In the genomic region with DNA sequence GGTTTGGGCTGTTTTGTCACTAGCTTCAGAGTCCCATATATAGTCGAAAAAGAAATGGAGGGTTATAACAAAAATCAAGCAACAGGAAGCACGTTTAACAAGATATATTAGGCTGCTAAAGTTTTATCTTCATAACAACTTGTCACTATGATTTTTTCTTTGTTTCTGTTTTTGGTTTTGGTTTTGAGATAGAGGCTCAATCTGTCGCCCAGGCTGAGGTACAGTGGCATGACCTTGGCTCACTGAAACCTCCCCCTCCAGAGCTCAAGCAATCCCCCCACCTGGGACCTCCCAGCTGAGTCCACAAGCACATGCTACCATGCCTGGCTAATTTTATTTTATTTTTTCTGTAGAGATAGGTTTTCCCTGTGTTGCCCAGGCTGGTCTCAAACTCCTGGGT, we compare ENCODE assay signal across 1 cellular context.
A peak's percentile ranks its signal among the peaks of the same experiment; 100 is the strongest.
TF ChIP-seq lines count a peak whose summit lies in the region.

No MANE protein-coding gene starts in this region.

TF ChIP-seq in GM12878, 131 proteins besides CTCF, POLR2A, EP300 and RAD21 (continued from another document):
- TF ChIP-seq, protein P1, sequence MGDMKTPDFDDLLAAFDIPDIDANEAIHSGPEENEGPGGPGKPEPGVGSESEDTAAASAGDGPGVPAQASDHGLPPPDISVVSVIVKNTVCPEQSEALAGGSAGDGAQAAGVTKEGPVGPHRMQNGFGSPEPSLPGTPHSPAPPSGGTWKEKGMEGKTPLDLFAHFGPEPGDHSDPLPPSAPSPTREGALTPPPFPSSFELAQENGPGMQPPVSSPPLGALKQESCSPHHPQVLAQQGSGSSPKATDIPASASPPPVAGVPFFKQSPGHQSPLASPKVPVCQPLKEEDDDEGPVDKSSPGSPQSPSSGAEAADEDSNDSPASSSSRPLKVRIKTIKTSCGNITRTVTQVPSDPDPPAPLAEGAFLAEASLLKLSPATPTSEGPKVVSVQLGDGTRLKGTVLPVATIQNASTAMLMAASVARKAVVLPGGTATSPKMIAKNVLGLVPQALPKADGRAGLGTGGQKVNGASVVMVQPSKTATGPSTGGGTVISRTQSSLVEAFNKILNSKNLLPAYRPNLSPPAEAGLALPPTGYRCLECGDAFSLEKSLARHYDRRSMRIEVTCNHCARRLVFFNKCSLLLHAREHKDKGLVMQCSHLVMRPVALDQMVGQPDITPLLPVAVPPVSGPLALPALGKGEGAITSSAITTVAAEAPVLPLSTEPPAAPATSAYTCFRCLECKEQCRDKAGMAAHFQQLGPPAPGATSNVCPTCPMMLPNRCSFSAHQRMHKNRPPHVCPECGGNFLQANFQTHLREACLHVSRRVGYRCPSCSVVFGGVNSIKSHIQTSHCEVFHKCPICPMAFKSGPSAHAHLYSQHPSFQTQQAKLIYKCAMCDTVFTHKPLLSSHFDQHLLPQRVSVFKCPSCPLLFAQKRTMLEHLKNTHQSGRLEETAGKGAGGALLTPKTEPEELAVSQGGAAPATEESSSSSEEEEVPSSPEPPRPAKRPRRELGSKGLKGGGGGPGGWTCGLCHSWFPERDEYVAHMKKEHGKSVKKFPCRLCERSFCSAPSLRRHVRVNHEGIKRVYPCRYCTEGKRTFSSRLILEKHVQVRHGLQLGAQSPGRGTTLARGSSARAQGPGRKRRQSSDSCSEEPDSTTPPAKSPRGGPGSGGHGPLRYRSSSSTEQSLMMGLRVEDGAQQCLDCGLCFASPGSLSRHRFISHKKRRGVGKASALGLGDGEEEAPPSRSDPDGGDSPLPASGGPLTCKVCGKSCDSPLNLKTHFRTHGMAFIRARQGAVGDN (IDR thresholded peaks at IDR 0.05): 0 out of 2 replicates have a peak, but pooled peaks have one; percentile 50
- no peak for TF ChIP-seq CHD4 (IDR thresholded peaks at IDR 0.05)
- TF ChIP-seq, protein P2, sequence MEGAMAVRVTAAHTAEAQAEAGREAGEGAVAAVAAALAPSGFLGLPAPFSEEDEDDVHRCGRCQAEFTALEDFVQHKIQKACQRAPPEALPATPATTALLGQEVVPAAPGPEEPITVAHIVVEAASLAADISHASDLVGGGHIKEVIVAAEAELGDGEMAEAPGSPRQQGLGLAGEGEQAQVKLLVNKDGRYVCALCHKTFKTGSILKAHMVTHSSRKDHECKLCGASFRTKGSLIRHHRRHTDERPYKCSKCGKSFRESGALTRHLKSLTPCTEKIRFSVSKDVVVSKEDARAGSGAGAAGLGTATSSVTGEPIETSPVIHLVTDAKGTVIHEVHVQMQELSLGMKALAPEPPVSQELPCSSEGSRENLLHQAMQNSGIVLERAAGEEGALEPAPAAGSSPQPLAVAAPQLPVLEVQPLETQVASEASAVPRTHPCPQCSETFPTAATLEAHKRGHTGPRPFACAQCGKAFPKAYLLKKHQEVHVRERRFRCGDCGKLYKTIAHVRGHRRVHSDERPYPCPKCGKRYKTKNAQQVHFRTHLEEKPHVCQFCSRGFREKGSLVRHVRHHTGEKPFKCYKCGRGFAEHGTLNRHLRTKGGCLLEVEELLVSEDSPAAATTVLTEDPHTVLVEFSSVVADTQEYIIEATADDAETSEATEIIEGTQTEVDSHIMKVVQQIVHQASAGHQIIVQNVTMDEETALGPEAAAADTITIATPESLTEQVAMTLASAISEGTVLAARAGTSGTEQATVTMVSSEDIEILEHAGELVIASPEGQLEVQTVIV (IDR thresholded peaks at IDR 0.05; ENCODE audit: borderline replicate concordance, partially characterized antibody): no peak
- no peak for TF ChIP-seq CREM (IDR thresholded peaks at IDR 0.05; ENCODE audit: low read depth)
- TF ChIP-seq BHLHE40 (IDR thresholded peaks at IDR 0.05; ENCODE audit: borderline replicate concordance in 1 of 2, low read depth in 2 of 2, low read length in 1 of 2): 0 out of 4 replicates have a peak, but pooled peaks of 1 of the 2 experiments have one; percentile 6
- no peak for TF ChIP-seq ZNF622 (IDR thresholded peaks at IDR 0.05)
- TF ChIP-seq, protein P3, sequence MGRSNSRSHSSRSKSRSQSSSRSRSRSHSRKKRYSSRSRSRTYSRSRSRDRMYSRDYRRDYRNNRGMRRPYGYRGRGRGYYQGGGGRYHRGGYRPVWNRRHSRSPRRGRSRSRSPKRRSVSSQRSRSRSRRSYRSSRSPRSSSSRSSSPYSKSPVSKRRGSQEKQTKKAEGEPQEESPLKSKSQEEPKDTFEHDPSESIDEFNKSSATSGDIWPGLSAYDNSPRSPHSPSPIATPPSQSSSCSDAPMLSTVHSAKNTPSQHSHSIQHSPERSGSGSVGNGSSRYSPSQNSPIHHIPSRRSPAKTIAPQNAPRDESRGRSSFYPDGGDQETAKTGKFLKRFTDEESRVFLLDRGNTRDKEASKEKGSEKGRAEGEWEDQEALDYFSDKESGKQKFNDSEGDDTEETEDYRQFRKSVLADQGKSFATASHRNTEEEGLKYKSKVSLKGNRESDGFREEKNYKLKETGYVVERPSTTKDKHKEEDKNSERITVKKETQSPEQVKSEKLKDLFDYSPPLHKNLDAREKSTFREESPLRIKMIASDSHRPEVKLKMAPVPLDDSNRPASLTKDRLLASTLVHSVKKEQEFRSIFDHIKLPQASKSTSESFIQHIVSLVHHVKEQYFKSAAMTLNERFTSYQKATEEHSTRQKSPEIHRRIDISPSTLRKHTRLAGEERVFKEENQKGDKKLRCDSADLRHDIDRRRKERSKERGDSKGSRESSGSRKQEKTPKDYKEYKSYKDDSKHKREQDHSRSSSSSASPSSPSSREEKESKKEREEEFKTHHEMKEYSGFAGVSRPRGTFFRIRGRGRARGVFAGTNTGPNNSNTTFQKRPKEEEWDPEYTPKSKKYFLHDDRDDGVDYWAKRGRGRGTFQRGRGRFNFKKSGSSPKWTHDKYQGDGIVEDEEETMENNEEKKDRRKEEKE (IDR thresholded peaks at IDR 0.05): no peak
- TF ChIP-seq NR2F1 (conservative IDR thresholded peaks at IDR 0.05): 0 out of 2 replicates have a peak, but pooled peaks have one; percentile 23
